ENCODE assay signal across 9 cellular contexts in the genomic region with DNA sequence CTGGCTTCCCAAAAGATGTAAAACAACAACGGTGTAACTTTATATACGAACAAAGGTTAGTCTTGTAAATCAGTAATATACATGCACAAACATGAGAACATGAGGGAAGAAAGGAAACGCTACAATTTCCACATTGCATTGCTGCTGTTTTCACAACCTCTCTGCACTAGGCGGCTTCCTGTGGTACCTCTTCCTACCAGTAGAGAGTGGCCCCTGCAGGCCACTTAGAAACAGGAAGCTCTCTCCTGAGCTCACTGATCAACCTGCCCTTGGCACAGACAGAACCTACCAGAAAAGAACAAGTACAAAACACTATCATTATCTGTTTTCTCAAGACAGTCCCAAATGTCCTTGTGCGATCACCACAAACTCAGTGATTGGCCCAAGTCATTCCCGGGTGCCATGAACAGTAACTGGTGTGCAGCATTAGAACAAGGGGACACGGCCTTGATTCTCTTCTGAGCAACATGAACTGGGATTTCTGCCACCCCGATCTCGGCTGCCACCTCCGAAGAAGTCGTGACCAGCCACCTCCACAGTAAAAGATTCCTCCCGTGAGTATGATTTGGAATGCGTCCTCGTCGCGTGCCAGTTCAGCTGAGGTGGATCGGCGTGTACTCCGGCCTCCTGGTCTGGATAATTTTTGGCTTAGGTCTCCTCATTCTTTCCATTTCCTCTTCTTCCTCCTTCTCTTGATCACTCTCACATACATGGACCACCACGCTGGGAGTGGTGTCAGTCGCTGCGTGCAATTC. TPM values are rescaled to one million over a fixed set of nuclear protein-coding genes. Genes with fewer than 3 reads are reported as not detected.
DNase-seq lines count a peak whose midpoint lies in the region; ATAC-seq, FAIRE-seq and TF ChIP-seq lines count a peak whose summit lies in the region.
"Had no signal": no experiment of that assay in that cellular context is flagged by ENCODE, and none has a peak within 500 bp of the region (broad histone marks: within the 10 kb centered on the region; RNA-seq: fewer than 3 reads in every experiment).

No MANE protein-coding gene starts in this region.

- H3K36me3 Mint-ChIP-seq in activated naive CD8-positive, alpha-beta T cell treated with anti-CD3 and anti-CD28 coated beads, Interleukin-2, amount 50 U/mL, for 24 hours (ENCODE audit: low read depth), result peaks cover 23% of the 10 kb centered on the region

- H3K27me3 Mint-ChIP-seq in activated naive CD8-positive, alpha-beta T cell treated with anti-CD3 and anti-CD28 coated beads, Interleukin-2, amount 50 U/mL, for 24 hours, result no peaks in the 10 kb centered on the region

- H3K4me1 Mint-ChIP-seq in activated naive CD8-positive, alpha-beta T cell treated with anti-CD3 and anti-CD28 coated beads, Interleukin-2, amount 50 U/mL, for 24 hours, result peaks cover 29% of the 10 kb centered on the region

- H3K9me3 ChIP-seq in lower lobe of right lung, result no peaks in the 10 kb centered on the region

- peak overlapping the region; percentile 36 for H3K27ac Mint-ChIP-seq in activated naive CD8-positive, alpha-beta T cell treated with anti-CD3 and anti-CD28 coated beads, Interleukin-2, amount 50 U/mL, for 24 hours

- DNase-seq in DMS53 treated with DMSO at 0.1 percent for 48 hours (lab: John Stamatoyannopoulos, UW; ENCODE audit: unreplicated experiment), result peak; percentile 0
- peak; percentile 35 for DNase-seq in Jurkat, Clone E6-1 (ENCODE audit: low read depth, low spot score)
- DNase-seq in activated naive CD8-positive, alpha-beta T cell treated with anti-CD3 and anti-CD28 coated beads, Interleukin-2, amount 50 U/mL, for 24 hours, result no peak
- DNase-seq in lower lobe of right lung, result no peak
- no peak for DNase-seq in NCI-H2107 (lab: John Stamatoyannopoulos, UW)
- no peak for DNase-seq in NCI-H524 treated with DMSO at 0.1 percent for 48 hours (lab: John Stamatoyannopoulos, UW)
- no peak for DNase-seq in HTR-8/SVneo (ENCODE audit: insufficient read length, low spot score)
- DNase-seq: T-helper 9 cell had no signal

- H3K36me3 ChIP-seq in lower lobe of right lung, result peaks cover 59% of the 10 kb centered on the region

- peak; percentile 76 for ATAC-seq in activated naive CD8-positive, alpha-beta T cell treated with anti-CD3 and anti-CD28 coated beads, Interleukin-2, amount 50 U/mL, for 24 hours
- peak; percentile 66 to 70 for ATAC-seq in lower lobe of right lung
- ATAC-seq in GM19452 (IDR thresholded peaks at IDR 0.05; ENCODE audit: unreplicated experiment), result no peak

- H3K4me3 ChIP-seq in Jurkat, Clone E6-1 (ENCODE audit: low read length), result no peak overlapping the region
- no peak overlapping the region for H3K4me3 ChIP-seq in lower lobe of right lung

- H3K27ac ChIP-seq in lower lobe of right lung, result no peak overlapping the region

- intact Hi-C loops in lower lobe of right lung (cut with DNase I), result no loop called here

- TF ChIP-seq CTCF in lower lobe of right lung (IDR thresholded peaks at IDR 0.05), result peak; percentile 45

- no peak overlapping the region for H3K4me3 Mint-ChIP-seq in activated naive CD8-positive, alpha-beta T cell treated with anti-CD3 and anti-CD28 coated beads, Interleukin-2, amount 50 U/mL, for 24 hours

- no peaks in the 10 kb centered on the region for H3K27me3 ChIP-seq in lower lobe of right lung (ENCODE audit: low read depth)

- peaks cover 25% of the 10 kb centered on the region for H3K4me1 ChIP-seq in lower lobe of right lung

- H3K9me3 Mint-ChIP-seq in activated naive CD8-positive, alpha-beta T cell treated with anti-CD3 and anti-CD28 coated beads, Interleukin-2, amount 50 U/mL, for 24 hours, result no peaks in the 10 kb centered on the region

- no peak for FAIRE-seq in HTR-8/SVneo (lab: Jason Lieb, UNC)

RNA-seq across cellular contexts. Expression of a gene that starts 5.7 kb away (rescaled TPM):
- polyA plus RNA-seq in Jurkat, Clone E6-1 (2012; ENCODE audit: insufficient read depth, insufficient read length), result not detected
- total RNA-seq in lower lobe of right lung, result 21.7 TPM

Comparison
In these comparisons a context has a peak if more than half of its experiments do, and no peak if none do; other contexts are left out.
1. DNase-seq: peak in DMS53 treated with DMSO at 0.1 percent for 48 hours (single experiment) and Jurkat, Clone E6-1 (single experiment); none in activated naive CD8-positive, alpha-beta T cell treated with anti-CD3 and anti-CD28 coated beads, Interleukin-2, amount 50 U/mL, for 24 hours (single experiment), lower lobe of right lung (single experiment), NCI-H2107 (single experiment), NCI-H524 treated with DMSO at 0.1 percent for 48 hours (single experiment) and HTR-8/SVneo (single experiment).